Comparison of ENCODE assay signal across 8 cellular contexts in the genomic region with DNA sequence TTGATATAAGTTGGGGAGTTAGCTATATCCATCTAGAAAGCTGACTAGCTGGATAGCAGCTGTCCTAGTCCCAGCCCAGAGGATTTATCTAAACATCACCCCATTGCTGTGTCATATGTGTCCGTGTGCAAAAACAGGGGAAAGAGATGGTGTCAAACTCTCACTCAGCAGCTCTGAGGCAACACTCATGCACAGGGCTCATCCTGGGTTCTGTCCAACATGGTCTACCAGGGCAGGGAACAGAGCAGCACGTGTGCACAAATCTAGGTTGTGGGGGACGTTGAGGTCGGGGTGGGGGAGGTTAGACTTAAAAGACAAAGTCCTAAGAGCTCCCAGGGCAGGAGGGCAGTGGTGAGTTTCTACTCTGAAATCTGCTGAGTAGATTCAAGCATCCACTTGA. TPM values are rescaled to one million over a fixed set of nuclear protein-coding genes. Genes with fewer than 3 reads are reported as not detected.
DNase-seq lines count a peak whose midpoint lies in the region; ATAC-seq and TF ChIP-seq lines count a peak whose summit lies in the region.

No MANE protein-coding gene starts in this region.

- H3K27me3 Mint-ChIP-seq in CD8-positive, alpha-beta T cell (ENCODE audit: low read depth): no peaks in the 10 kb centered on the region
- no peaks in the 10 kb centered on the region for H3K27me3 Mint-ChIP-seq in T-cell
- H3K27me3 Mint-ChIP-seq in activated T-helper 2 cell treated with anti-CD3 and anti-CD28 coated beads, Interferon-gamma antibody, Interleukin-2, Interleukin-4, amounts not matched to agents 10 μg/mL and 5 μg/mL and 100 μg/mL, durations not matched to agents 14 hours and 24 hours and 36 hours (ENCODE audit: low read depth): no peaks in the 10 kb centered on the region

- peak overlapping the region; percentile 79 for H3K27ac Mint-ChIP-seq in CD8-positive, alpha-beta T cell
- H3K27ac Mint-ChIP-seq in T-cell: peak overlapping the region; percentile 85 to 87
- no peak overlapping the region for H3K27ac Mint-ChIP-seq in activated T-helper 2 cell treated with anti-CD3 and anti-CD28 coated beads, Interferon-gamma antibody, Interleukin-2, Interleukin-4, amounts not matched to agents 10 μg/mL and 5 μg/mL and 100 μg/mL, durations not matched to agents 14 hours and 24 hours and 36 hours

- POLR2A ChIA-PET in CD8-positive, alpha-beta T cell (lab: Charles Lee): interaction anchor here (0.9 to 1.6 kb wide), 4 partner anchors 10 to 29 kb away, joined by 3 to 6 read pairs (median 4); a partner anchor contains a TSS
- POLR2A ChIA-PET in T-cell (lab: Charles Lee): interaction anchor here (0.6 to 0.9 kb wide), 4 partner anchors 21 to 229 kb away, joined by 3 to 4 read pairs (median 4); no protein-coding TSS in a partner anchor

- H3K27ac ChIP-seq in CD8-positive, alpha-beta T cell (ENCODE audit: low read depth, low read length): peak overlapping the region; percentile 1
- peak overlapping the region; percentile 71 to 85 (median 76) for H3K27ac ChIP-seq in esophagus muscularis mucosa (replicated peaks in 1 of 4)
- H3K27ac ChIP-seq in gastrocnemius medialis: peak overlapping the region; percentile 91 to 95 (median 93)

- no peak for DNase-seq in CD8-positive, alpha-beta T cell
- DNase-seq in T-cell: no peak
- DNase-seq in esophagus muscularis mucosa (ENCODE audit: extremely low spot score): no peak
- peak in 1 of 2 donors; percentile 30 for DNase-seq in gastrocnemius medialis
- no peak for DNase-seq in DMS153 (lab: John Stamatoyannopoulos, UW)
- no peak for DNase-seq in activated T-helper 2 cell treated with anti-CD3 and anti-CD28 coated beads, Interferon-gamma antibody, Interleukin-2, Interleukin-4, amounts not matched to agents 10 μg/mL and 5 μg/mL and 100 μg/mL, durations not matched to agents 14 hours and 24 hours and 36 hours (ENCODE audit: low spot score)
- DNase-seq in NCI-H1436 treated with DMSO at 0.1 percent for 48 hours (lab: John Stamatoyannopoulos, UW): no peak

- H3K9me3 ChIP-seq in CD8-positive, alpha-beta T cell (ENCODE audit: low read length): no peaks in the 10 kb centered on the region
- no peaks in the 10 kb centered on the region for H3K9me3 ChIP-seq in esophagus muscularis mucosa
- no peaks in the 10 kb centered on the region for H3K9me3 ChIP-seq in gastrocnemius medialis

- no peaks in the 10 kb centered on the region for H3K9me3 Mint-ChIP-seq in CD8-positive, alpha-beta T cell
- no peaks in the 10 kb centered on the region for H3K9me3 Mint-ChIP-seq in T-cell
- no peaks in the 10 kb centered on the region for H3K9me3 Mint-ChIP-seq in activated T-helper 2 cell treated with anti-CD3 and anti-CD28 coated beads, Interferon-gamma antibody, Interleukin-2, Interleukin-4, amounts not matched to agents 10 μg/mL and 5 μg/mL and 100 μg/mL, durations not matched to agents 14 hours and 24 hours and 36 hours

- H3K4me1 Mint-ChIP-seq in CD8-positive, alpha-beta T cell (ENCODE audit: low read depth): peaks cover 49% of the 10 kb centered on the region
- H3K4me1 Mint-ChIP-seq in T-cell: peaks cover 36 to 49% (median 45%) of the 10 kb centered on the region in 3 donors
- H3K4me1 Mint-ChIP-seq in activated T-helper 2 cell treated with anti-CD3 and anti-CD28 coated beads, Interferon-gamma antibody, Interleukin-2, Interleukin-4, amounts not matched to agents 10 μg/mL and 5 μg/mL and 100 μg/mL, durations not matched to agents 14 hours and 24 hours and 36 hours (ENCODE audit: low read depth): peaks cover 21% of the 10 kb centered on the region

- ATAC-seq in CD8-positive, alpha-beta T cell: no peak
- ATAC-seq in T-cell (replicated peaks in 1 of 4): no peak
- peak in 1 of 2 donors; percentile 9 for ATAC-seq in gastrocnemius medialis
- no peak for ATAC-seq in HG03565 (IDR thresholded peaks at IDR 0.05; ENCODE audit: unreplicated experiment)

- in situ Hi-C loops in gastrocnemius medialis (cut with MboI; ENCODE audit: low sequenced_read_pairs in 4 of 4): no loop called here

- no peak for TF ChIP-seq CTCF in CD8-positive, alpha-beta T cell (IDR thresholded peaks at IDR 0.05)
- no peak for TF ChIP-seq CTCF in esophagus muscularis mucosa (IDR thresholded peaks at IDR 0.05)
- no peak for TF ChIP-seq CTCF in gastrocnemius medialis (IDR thresholded peaks at IDR 0.05 in 4 of 5, conservative IDR thresholded peaks at IDR 0.05 in 1 of 5)

- peaks cover 95% of the 10 kb centered on the region for H3K36me3 Mint-ChIP-seq in CD8-positive, alpha-beta T cell
- peaks cover 53% of the 10 kb centered on the region for H3K36me3 Mint-ChIP-seq in T-cell
- peaks cover 79% of the 10 kb centered on the region for H3K36me3 Mint-ChIP-seq in activated T-helper 2 cell treated with anti-CD3 and anti-CD28 coated beads, Interferon-gamma antibody, Interleukin-2, Interleukin-4, amounts not matched to agents 10 μg/mL and 5 μg/mL and 100 μg/mL, durations not matched to agents 14 hours and 24 hours and 36 hours (ENCODE audit: low read depth)

- no peak for TF ChIP-seq EP300 in esophagus muscularis mucosa (IDR thresholded peaks at IDR 0.05)

- TF ChIP-seq POLR2A in esophagus muscularis mucosa (IDR thresholded peaks at IDR 0.05; ENCODE audit: low read depth) (no peak), gastrocnemius medialis (IDR thresholded peaks at IDR 0.05) (no peak)

- intact Hi-C loops in CD8-positive, alpha-beta T cell (cut with DNase I, micrococcal nuclease): loop anchor here in 1 of 2 experiments (2.0 kb wide), 1 partner anchor 16 kb away; a partner anchor contains a TSS
- intact Hi-C loops in esophagus muscularis mucosa (cut with DNase I) (no loop called here), gastrocnemius medialis (cut with DNase I; ENCODE audit: low total_unique reads) (loop anchor here (1.0 to 5.0 kb wide), 3 partner anchors 16 to 521 kb away; a partner anchor contains a TSS)
- intact Hi-C loops in activated T-helper 2 cell treated with anti-CD3 and anti-CD28 coated beads, Interferon-gamma antibody, Interleukin-2, Interleukin-4, amounts not matched to agents 10 μg/mL and 5 μg/mL and 100 μg/mL, durations not matched to agents 14 hours and 24 hours and 36 hours (cut with micrococcal nuclease): loop anchor here (2.0 kb wide), 1 partner anchor 36 kb away; a partner anchor contains a TSS

- no peak overlapping the region for H3K4me3 ChIP-seq in CD8-positive, alpha-beta T cell (ENCODE audit: low read depth, low read length)
- H3K4me3 ChIP-seq in esophagus muscularis mucosa (no peak overlapping the region), gastrocnemius medialis (peak overlapping the region in 2 of 4 donors; percentile 2 to 8)

- H3K4me3 Mint-ChIP-seq in CD8-positive, alpha-beta T cell: no peak overlapping the region
- no peak overlapping the region for H3K4me3 Mint-ChIP-seq in T-cell
- no peak overlapping the region for H3K4me3 Mint-ChIP-seq in activated T-helper 2 cell treated with anti-CD3 and anti-CD28 coated beads, Interferon-gamma antibody, Interleukin-2, Interleukin-4, amounts not matched to agents 10 μg/mL and 5 μg/mL and 100 μg/mL, durations not matched to agents 14 hours and 24 hours and 36 hours (ENCODE audit: low read depth)

- peaks cover 75% of the 10 kb centered on the region for H3K36me3 ChIP-seq in CD8-positive, alpha-beta T cell (ENCODE audit: insufficient read depth, low read length)
- H3K36me3 ChIP-seq in esophagus muscularis mucosa (peaks cover 33 to 74% (median 61%) of the 10 kb centered on the region in 4 donors), gastrocnemius medialis (peaks cover 0 to 39% of the 10 kb centered on the region in 2 donors)

- H3K27me3 ChIP-seq in CD8-positive, alpha-beta T cell (ENCODE audit: insufficient read depth, low read length): no peaks in the 10 kb centered on the region
- H3K27me3 ChIP-seq in esophagus muscularis mucosa (no peaks in the 10 kb centered on the region), gastrocnemius medialis (no peaks in the 10 kb centered on the region)

- peaks cover 17% of the 10 kb centered on the region for H3K4me1 ChIP-seq in CD8-positive, alpha-beta T cell (ENCODE audit: insufficient read depth, low read length)
- peaks cover 61 to 75% (median 68%) of the 10 kb centered on the region in 4 donors for H3K4me1 ChIP-seq in esophagus muscularis mucosa
- peaks cover 55 to 69% of the 10 kb centered on the region in 2 donors for H3K4me1 ChIP-seq in gastrocnemius medialis

- CTCF ChIA-PET in CD8-positive, alpha-beta T cell (lab: Charles Lee): interaction anchor here (4.2 to 5.3 kb wide), 2 partner anchors 10 to 30 kb away, joined by 33 to 38 read pairs; no protein-coding TSS in a partner anchor
- CTCF ChIA-PET in T-cell (lab: Charles Lee): interaction anchor here in 1 of 2 donors (0.8 to 1.9 kb wide), 5 partner anchors 13 to 211 kb away, joined by 3 to 9 read pairs (median 3); no protein-coding TSS in a partner anchor

- WGBS in esophagus muscularis mucosa: 66% methylated on average over 4 of the region's 4 CpGs

RNA-seq across cellular contexts. Expression of a gene that starts 16.2 kb away (rescaled TPM):
- total RNA-seq in CD8-positive, alpha-beta T cell: 10 to 100 TPM; 63.1 to 63.2 TPM
- total RNA-seq in T-cell (10 to 100 TPM; 64.9 to 96.9 (median 75.4) TPM), esophagus muscularis mucosa (10 to 100 TPM; 54.8 to 79.5 (median 68.9) TPM), gastrocnemius medialis (10 to 100 TPM; 65.5 to 98.1 (median 77.3) TPM)
- total RNA-seq in activated T-helper 2 cell treated with anti-CD3 and anti-CD28 coated beads, Interferon-gamma antibody, Interleukin-2, Interleukin-4, amounts not matched to agents 10 μg/mL and 5 μg/mL and 100 μg/mL, durations not matched to agents 14 hours and 24 hours and 36 hours: 53.6 and 57.3 TPM in 2 replicates

RNA-seq across cellular contexts. Expression of a gene that starts 28.9 kb away (rescaled TPM):
- total RNA-seq in CD8-positive, alpha-beta T cell: 10 to 100 TPM; 34.0 to 36.3 TPM
- 10 to 100 TPM; 27.7 to 44.2 (median 40.5) TPM for total RNA-seq in T-cell
- 10 to 100 TPM; 16.6 to 28.6 (median 23.1) TPM for total RNA-seq in esophagus muscularis mucosa
- total RNA-seq in gastrocnemius medialis: 10 to 100 TPM; 11.9 to 19.6 (median 16.6) TPM
- total RNA-seq in activated T-helper 2 cell treated with anti-CD3 and anti-CD28 coated beads, Interferon-gamma antibody, Interleukin-2, Interleukin-4, amounts not matched to agents 10 μg/mL and 5 μg/mL and 100 μg/mL, durations not matched to agents 14 hours and 24 hours and 36 hours: 25.0 and 25.3 TPM in 2 replicates

RNA-seq across cellular contexts. Expression of a gene that starts 36.1 kb away (rescaled TPM):
- total RNA-seq in CD8-positive, alpha-beta T cell: 10 to 100 TPM; 62.6 to 65.9 TPM
- 10 to 100 TPM; 50.3 to 79.8 (median 70.2) TPM for total RNA-seq in T-cell
- total RNA-seq in esophagus muscularis mucosa: 10 to 100 TPM; 40.3 to 50.3 (median 45.0) TPM
- total RNA-seq in gastrocnemius medialis: 10 to 100 TPM; 11.4 to 24.0 (median 20.6) TPM
- total RNA-seq in activated T-helper 2 cell treated with anti-CD3 and anti-CD28 coated beads, Interferon-gamma antibody, Interleukin-2, Interleukin-4, amounts not matched to agents 10 μg/mL and 5 μg/mL and 100 μg/mL, durations not matched to agents 14 hours and 24 hours and 36 hours: 68.9 and 85.5 TPM in 2 replicates

RNA-seq across cellular contexts. Expression of a gene that starts 56.5 kb away (rescaled TPM):
- total RNA-seq in CD8-positive, alpha-beta T cell: 10 to 100 TPM; 55.1 to 56.7 TPM
- total RNA-seq in T-cell (100 to 1,000 TPM in 3 of 5 donors, 10 to 100 TPM in 2; 68.1 to 150 (median 133) TPM), esophagus muscularis mucosa (100 to 1,000 TPM; 157 to 195 (median 176) TPM), gastrocnemius medialis (100 to 1,000 TPM; 263 to 439 (median 340) TPM)
- 271 and 280 TPM in 2 replicates for total RNA-seq in activated T-helper 2 cell treated with anti-CD3 and anti-CD28 coated beads, Interferon-gamma antibody, Interleukin-2, Interleukin-4, amounts not matched to agents 10 μg/mL and 5 μg/mL and 100 μg/mL, durations not matched to agents 14 hours and 24 hours and 36 hours

Comparison
In these comparisons a context has a peak if more than half of its experiments do, and no peak if none do; other contexts are left out.
1. H3K27ac ChIP-seq: peak in every context shown above with its lines; median percentile 93 in gastrocnemius medialis; 76 in esophagus muscularis mucosa; 1 in CD8-positive, alpha-beta T cell.